ENCODE assay signal across 23 cellular contexts in the genomic region with DNA sequence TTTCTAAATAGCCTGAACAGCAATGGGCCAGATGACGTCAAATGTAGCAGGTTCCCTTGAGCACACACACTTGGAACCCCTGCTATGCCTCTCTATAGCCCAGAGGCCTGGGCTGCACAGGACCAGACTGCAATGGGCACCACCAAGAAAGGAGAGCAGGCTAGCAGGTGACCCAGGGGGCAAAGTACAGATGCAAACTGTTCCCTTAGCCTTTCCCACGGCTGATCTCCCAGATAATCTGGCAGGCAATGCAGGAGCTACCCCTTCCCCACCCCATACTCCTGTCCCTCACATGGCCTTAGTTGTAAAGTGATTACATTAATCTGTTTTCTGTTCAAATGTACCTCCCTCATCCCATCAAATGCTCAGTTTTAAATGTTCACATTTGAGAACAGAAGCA.
"Had no signal": no experiment of that assay in that cellular context is flagged by ENCODE, and none has a peak within 500 bp of the region (broad histone marks: within the 10 kb centered on the region; RNA-seq: fewer than 3 reads in every experiment).

No MANE protein-coding gene starts in this region.

- H3K27ac Mint-ChIP-seq: activated CD4-positive, alpha-beta memory T cell treated with anti-CD3 and anti-CD28 coated beads for 36 hours; activated T-helper 2 cell treated with anti-CD3 and anti-CD28 coated beads, Interferon-gamma antibody, Interleukin-2, Interleukin-4, amounts not matched to agents 10 μg/mL and 5 μg/mL and 100 μg/mL, durations not matched to agents 14 hours and 24 hours and 36 hours; WTC11 had no signal

- DNase-seq: activated CD4-positive, alpha-beta memory T cell treated with anti-CD3 and anti-CD28 coated beads for 36 hours; activated CD4-positive, alpha-beta T cell treated with anti-CD3 and anti-CD28 coated beads for 48 hours; activated CD4-positive, CD25-positive, alpha-beta regulatory T cell treated with anti-CD3 and anti-CD28 coated beads, Interleukin-2, amount 50 U/mL, for 72 hours; activated naive CD4-positive, alpha-beta T cell treated with anti-CD3 and anti-CD28 coated beads, Interleukin-2, amount 50 U/mL, for 16 hours; activated T-cell treated with anti-CD3 and anti-CD28 coated beads for 4 hours; activated T-cell treated with anti-CD3 and anti-CD28 coated beads, Interleukin-2, amount 50 U/mL, for 48 hours; aorta; caudate nucleus; Kasumi-1; KBM-7; NCI-H1105 treated with DMSO at 0.1 percent for 48 hours; NCI-H1436 treated with DMSO at 0.1 percent for 48 hours; NCI-H187; NCI-H2081; NCI-H446; NCI-H524; NCI-H748 treated with DMSO at 0.1 percent for 48 hours; SIG-M5; T-helper 2 cell; T1000 had no signal

- H3K9me3 Mint-ChIP-seq: activated T-helper 2 cell treated with anti-CD3 and anti-CD28 coated beads, Interferon-gamma antibody, Interleukin-2, Interleukin-4, amounts not matched to agents 10 μg/mL and 5 μg/mL and 100 μg/mL, durations not matched to agents 14 hours and 24 hours and 36 hours had no signal

- H3K36me3 ChIP-seq: breast epithelium had no signal

- H3K9me3 ChIP-seq: breast epithelium had no signal

- H3K4me3 ChIP-seq: breast epithelium had no signal

- ATAC-seq: WTC11 had no signal

- H3K4me1 ChIP-seq: breast epithelium had no signal
